2 cellular contexts compared by ENCODE assay signal in the genomic region with DNA sequence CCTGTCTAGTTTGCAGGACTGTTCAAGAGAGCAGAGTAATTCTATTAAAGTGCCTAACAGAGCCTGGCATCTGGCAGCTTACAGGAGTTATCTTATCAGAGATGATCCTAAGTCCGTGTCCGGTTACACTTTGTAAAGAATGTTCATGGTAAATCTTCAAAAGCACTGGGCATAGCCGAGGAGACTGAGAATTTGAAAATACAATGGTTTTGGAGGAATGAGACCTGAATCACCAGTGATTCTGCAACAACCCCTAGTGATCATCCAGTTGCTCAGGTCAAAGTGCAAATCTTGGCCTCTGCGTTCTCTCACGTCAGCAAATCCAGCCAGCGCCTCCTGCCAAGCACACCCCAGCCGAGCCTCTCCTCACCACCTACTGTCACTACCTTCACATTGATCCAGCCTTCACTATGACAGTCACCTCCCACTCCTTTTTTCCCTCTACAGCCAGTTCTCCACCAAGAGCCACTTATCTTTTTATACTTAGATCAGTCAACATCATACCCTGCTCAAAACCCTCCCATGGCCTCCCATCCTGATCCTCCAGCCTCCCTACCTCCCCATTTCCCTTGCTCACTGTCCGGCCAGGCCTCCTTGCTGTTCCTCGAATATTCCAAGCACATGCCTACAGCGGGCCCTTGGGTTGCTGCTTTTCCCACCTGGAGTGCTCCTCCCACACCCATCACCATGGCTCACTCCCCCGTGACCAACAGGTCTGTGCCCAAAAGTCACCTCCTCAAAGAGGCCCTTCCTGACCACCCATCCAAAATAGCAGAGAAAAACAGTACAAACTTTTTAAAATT.
TF ChIP-seq lines count a peak whose summit lies in the region.

No MANE protein-coding gene starts in this region.

TF ChIP-seq in SK-N-SH treated with all-trans-retinoic acid at 6 μM for 48 hours, 23 proteins besides CTCF, POLR2A, EP300 and RAD21 (continued from another document):
- TF ChIP-seq, protein P1, sequence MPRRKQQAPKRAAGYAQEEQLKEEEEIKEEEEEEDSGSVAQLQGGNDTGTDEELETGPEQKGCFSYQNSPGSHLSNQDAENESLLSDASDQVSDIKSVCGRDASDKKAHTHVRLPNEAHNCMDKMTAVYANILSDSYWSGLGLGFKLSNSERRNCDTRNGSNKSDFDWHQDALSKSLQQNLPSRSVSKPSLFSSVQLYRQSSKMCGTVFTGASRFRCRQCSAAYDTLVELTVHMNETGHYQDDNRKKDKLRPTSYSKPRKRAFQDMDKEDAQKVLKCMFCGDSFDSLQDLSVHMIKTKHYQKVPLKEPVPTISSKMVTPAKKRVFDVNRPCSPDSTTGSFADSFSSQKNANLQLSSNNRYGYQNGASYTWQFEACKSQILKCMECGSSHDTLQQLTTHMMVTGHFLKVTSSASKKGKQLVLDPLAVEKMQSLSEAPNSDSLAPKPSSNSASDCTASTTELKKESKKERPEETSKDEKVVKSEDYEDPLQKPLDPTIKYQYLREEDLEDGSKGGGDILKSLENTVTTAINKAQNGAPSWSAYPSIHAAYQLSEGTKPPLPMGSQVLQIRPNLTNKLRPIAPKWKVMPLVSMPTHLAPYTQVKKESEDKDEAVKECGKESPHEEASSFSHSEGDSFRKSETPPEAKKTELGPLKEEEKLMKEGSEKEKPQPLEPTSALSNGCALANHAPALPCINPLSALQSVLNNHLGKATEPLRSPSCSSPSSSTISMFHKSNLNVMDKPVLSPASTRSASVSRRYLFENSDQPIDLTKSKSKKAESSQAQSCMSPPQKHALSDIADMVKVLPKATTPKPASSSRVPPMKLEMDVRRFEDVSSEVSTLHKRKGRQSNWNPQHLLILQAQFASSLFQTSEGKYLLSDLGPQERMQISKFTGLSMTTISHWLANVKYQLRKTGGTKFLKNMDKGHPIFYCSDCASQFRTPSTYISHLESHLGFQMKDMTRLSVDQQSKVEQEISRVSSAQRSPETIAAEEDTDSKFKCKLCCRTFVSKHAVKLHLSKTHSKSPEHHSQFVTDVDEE (CRISPR knock-in tag; IDR thresholded peaks at IDR 0.05): peak; percentile 87; the same call in 1 of the 2 replicates
- TF ChIP-seq SNAI2 (CRISPR knock-in tag; IDR thresholded peaks at IDR 0.05): peak; percentile 91; the same call in 1 of the 2 replicates
- peak; percentile 37 for TF ChIP-seq ISL1 (CRISPR knock-in tag; IDR thresholded peaks at IDR 0.05)
- no peak for TF ChIP-seq BACH2 (CRISPR knock-in tag; IDR thresholded peaks at IDR 0.05; ENCODE audit: borderline replicate concordance)
- TF ChIP-seq ZC3H10 (CRISPR knock-in tag; IDR thresholded peaks at IDR 0.05): no peak
- TF ChIP-seq, protein P2, sequence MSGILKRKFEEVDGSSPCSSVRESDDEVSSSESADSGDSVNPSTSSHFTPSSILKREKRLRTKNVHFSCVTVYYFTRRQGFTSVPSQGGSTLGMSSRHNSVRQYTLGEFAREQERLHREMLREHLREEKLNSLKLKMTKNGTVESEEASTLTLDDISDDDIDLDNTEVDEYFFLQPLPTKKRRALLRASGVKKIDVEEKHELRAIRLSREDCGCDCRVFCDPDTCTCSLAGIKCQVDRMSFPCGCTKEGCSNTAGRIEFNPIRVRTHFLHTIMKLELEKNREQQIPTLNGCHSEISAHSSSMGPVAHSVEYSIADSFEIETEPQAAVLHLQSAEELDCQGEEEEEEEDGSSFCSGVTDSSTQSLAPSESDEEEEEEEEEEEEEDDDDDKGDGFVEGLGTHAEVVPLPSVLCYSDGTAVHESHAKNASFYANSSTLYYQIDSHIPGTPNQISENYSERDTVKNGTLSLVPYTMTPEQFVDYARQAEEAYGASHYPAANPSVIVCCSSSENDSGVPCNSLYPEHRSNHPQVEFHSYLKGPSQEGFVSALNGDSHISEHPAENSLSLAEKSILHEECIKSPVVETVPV (CRISPR knock-in tag; IDR thresholded peaks at IDR 0.05): no peak
- TF ChIP-seq, protein P3, sequence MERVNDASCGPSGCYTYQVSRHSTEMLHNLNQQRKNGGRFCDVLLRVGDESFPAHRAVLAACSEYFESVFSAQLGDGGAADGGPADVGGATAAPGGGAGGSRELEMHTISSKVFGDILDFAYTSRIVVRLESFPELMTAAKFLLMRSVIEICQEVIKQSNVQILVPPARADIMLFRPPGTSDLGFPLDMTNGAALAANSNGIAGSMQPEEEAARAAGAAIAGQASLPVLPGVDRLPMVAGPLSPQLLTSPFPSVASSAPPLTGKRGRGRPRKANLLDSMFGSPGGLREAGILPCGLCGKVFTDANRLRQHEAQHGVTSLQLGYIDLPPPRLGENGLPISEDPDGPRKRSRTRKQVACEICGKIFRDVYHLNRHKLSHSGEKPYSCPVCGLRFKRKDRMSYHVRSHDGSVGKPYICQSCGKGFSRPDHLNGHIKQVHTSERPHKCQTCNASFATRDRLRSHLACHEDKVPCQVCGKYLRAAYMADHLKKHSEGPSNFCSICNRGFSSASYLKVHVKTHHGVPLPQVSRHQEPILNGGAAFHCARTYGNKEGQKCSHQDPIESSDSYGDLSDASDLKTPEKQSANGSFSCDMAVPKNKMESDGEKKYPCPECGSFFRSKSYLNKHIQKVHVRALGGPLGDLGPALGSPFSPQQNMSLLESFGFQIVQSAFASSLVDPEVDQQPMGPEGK (CRISPR knock-in tag; IDR thresholded peaks at IDR 0.05; ENCODE audit: borderline replicate concordance): no peak

TF ChIP-seq in SK-N-SH, 30 proteins besides CTCF, POLR2A, EP300 and RAD21 (continued from another document):
- TF ChIP-seq, protein P4, sequence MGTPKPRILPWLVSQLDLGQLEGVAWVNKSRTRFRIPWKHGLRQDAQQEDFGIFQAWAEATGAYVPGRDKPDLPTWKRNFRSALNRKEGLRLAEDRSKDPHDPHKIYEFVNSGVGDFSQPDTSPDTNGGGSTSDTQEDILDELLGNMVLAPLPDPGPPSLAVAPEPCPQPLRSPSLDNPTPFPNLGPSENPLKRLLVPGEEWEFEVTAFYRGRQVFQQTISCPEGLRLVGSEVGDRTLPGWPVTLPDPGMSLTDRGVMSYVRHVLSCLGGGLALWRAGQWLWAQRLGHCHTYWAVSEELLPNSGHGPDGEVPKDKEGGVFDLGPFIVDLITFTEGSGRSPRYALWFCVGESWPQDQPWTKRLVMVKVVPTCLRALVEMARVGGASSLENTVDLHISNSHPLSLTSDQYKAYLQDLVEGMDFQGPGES (IDR thresholded peaks at IDR 0.05; ENCODE audit: low read depth, low read length): no peak
- no peak for TF ChIP-seq MXI1 (IDR thresholded peaks at IDR 0.05; ENCODE audit: low read depth, low read length)
- TF ChIP-seq GATA2 (CRISPR knock-in tag; IDR thresholded peaks at IDR 0.05): no peak
- TF ChIP-seq EZH2phosphoT487 (IDR thresholded peaks at IDR 0.05; ENCODE audit: borderline replicate concordance, low read depth): no peak
- TF ChIP-seq, protein P5, sequence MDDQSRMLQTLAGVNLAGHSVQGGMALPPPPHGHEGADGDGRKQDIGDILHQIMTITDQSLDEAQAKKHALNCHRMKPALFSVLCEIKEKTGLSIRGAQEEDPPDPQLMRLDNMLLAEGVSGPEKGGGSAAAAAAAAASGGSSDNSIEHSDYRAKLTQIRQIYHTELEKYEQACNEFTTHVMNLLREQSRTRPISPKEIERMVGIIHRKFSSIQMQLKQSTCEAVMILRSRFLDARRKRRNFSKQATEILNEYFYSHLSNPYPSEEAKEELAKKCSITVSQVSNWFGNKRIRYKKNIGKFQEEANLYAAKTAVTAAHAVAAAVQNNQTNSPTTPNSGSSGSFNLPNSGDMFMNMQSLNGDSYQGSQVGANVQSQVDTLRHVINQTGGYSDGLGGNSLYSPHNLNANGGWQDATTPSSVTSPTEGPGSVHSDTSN (IDR thresholded peaks at IDR 0.05): no peak
